In the genomic region with DNA sequence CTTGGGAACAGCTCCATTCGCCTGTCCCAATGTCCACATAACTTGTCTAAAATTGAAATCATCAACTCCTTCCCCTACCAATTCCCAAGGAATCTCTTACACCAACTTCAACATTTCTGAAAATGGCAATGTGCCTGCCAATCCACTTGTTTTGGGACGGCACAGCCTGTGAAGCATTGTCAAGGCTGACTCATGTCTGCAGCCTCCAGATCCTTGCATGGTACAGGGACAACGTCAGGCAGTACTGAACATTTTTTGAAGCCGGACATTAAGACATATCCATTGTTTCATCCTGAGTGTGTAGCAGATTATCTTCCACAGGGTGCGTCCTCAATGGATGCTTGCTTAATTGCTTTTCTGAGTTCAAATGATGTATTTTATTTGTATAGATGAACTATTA, we compare ENCODE assay signal across 19 cellular contexts.
DNase-seq lines count a peak whose midpoint lies in the region; ATAC-seq and TF ChIP-seq lines count a peak whose summit lies in the region.
"Had no signal": no experiment of that assay in that cellular context is flagged by ENCODE, and none has a peak within 500 bp of the region (broad histone marks: within the 10 kb centered on the region; RNA-seq: fewer than 3 reads in every experiment).

No MANE protein-coding gene starts in this region.

- no peaks in the 10 kb centered on the region for H3K36me3 ChIP-seq in RWPE2 (ENCODE audit: low read depth)
- no peaks in the 10 kb centered on the region for H3K36me3 ChIP-seq in vagina

- no peak for TF ChIP-seq POLR2A in vagina (IDR thresholded peaks at IDR 0.05)

- intact Hi-C loops in activated CD4-positive, alpha-beta T cell treated with anti-CD3 and anti-CD28 coated beads, Interleukin-2, amount 10 ng/mL, durations not matched to agents 24 days and 14 days (cut with micrococcal nuclease), result no loop called here
- intact Hi-C loops in vagina (cut with DNase I), result no loop called here
- intact Hi-C loops in posterior cingulate gyrus (cut with DNase I), result no loop called here

- no peak overlapping the region for H3K4me3 ChIP-seq in RWPE2 (ENCODE audit: severe bottlenecking)
- H3K4me3 ChIP-seq in vagina, result no peak overlapping the region
- H3K4me3 ChIP-seq: GM12878, GM23248 had no signal

- no peaks in the 10 kb centered on the region for H3K27me3 ChIP-seq in RWPE2 (ENCODE audit: insufficient read depth, poor library complexity, severe bottlenecking)
- H3K27me3 ChIP-seq in vagina, result no peaks in the 10 kb centered on the region

- peak; percentile 41 for DNase-seq in activated CD4-positive, alpha-beta T cell treated with anti-CD3 and anti-CD28 coated beads, Interleukin-2, amount 10 ng/mL, durations not matched to agents 24 days and 14 days
- no peak for DNase-seq in activated CD4-positive, alpha-beta T cell treated with anti-CD3 and anti-CD28 coated beads for 48 hours
- DNase-seq in Daoy (ENCODE audit: low read depth) (peak; percentile 25), RWPE2 (ENCODE audit: low spot score) (no peak), astrocyte of the hippocampus (ENCODE audit: low read depth, low spot score) (peak; percentile 18), vagina (ENCODE audit: extremely low spot score in 2 of 2) (no peak), posterior cingulate gyrus (no peak), NOMO-1 treated with DMSO at 0.1 percent for 48 hours (lab: John Stamatoyannopoulos, UW; ENCODE audit: unreplicated experiment) (no peak)
- DNase-seq: C1 segment of cervical spinal cord; Calu3; CD4-positive, alpha-beta memory T cell; COR-L47; DMS53; DMS79 treated with DMSO at 0.1 percent for 48 hours; GM23248; H7; HCEC 1CT had no signal

- H3K9me3 Mint-ChIP-seq in activated CD4-positive, alpha-beta T cell treated with anti-CD3 and anti-CD28 coated beads, Interleukin-2, amount 10 ng/mL, durations not matched to agents 24 days and 14 days, result peaks cover 18% of the 10 kb centered on the region

- TF ChIP-seq CTCF in RWPE2 (IDR thresholded peaks at IDR 0.05; ENCODE audit: poor library complexity, severe bottlenecking) (no peak), vagina (IDR thresholded peaks at IDR 0.05) (no peak)

- H3K4me1 Mint-ChIP-seq in activated CD4-positive, alpha-beta T cell treated with anti-CD3 and anti-CD28 coated beads, Interleukin-2, amount 10 ng/mL, durations not matched to agents 24 days and 14 days, result no peaks in the 10 kb centered on the region
- H3K4me1 Mint-ChIP-seq: CD4-positive, alpha-beta memory T cell had no signal

- H3K27me3 Mint-ChIP-seq in activated CD4-positive, alpha-beta T cell treated with anti-CD3 and anti-CD28 coated beads, Interleukin-2, amount 10 ng/mL, durations not matched to agents 24 days and 14 days, result no peaks in the 10 kb centered on the region
- H3K27me3 Mint-ChIP-seq: CD4-positive, alpha-beta memory T cell had no signal

- ATAC-seq in RWPE2 (ENCODE audit: low read depth), result peak; percentile 71
- ATAC-seq: GM12878 had no signal

- no peaks in the 10 kb centered on the region for H3K36me3 Mint-ChIP-seq in activated CD4-positive, alpha-beta T cell treated with anti-CD3 and anti-CD28 coated beads, Interleukin-2, amount 10 ng/mL, durations not matched to agents 24 days and 14 days (ENCODE audit: low read depth)
- H3K36me3 Mint-ChIP-seq: CD4-positive, alpha-beta memory T cell had no signal

- no peak overlapping the region for H3K4me3 Mint-ChIP-seq in activated CD4-positive, alpha-beta T cell treated with anti-CD3 and anti-CD28 coated beads, Interleukin-2, amount 10 ng/mL, durations not matched to agents 24 days and 14 days
- H3K4me3 Mint-ChIP-seq: CD4-positive, alpha-beta memory T cell had no signal

- H3K27ac Mint-ChIP-seq in activated CD4-positive, alpha-beta T cell treated with anti-CD3 and anti-CD28 coated beads, Interleukin-2, amount 10 ng/mL, durations not matched to agents 24 days and 14 days, result no peak overlapping the region
- H3K27ac Mint-ChIP-seq: CD4-positive, alpha-beta memory T cell had no signal

- H3K4me1 ChIP-seq in RWPE2 (ENCODE audit: insufficient read depth, poor library complexity, severe bottlenecking), result no peaks in the 10 kb centered on the region
- H3K4me1 ChIP-seq in vagina, result no peaks in the 10 kb centered on the region

- no peak overlapping the region for H3K27ac ChIP-seq in RWPE2 (ENCODE audit: poor library complexity, severe bottlenecking)
- no peak overlapping the region for H3K27ac ChIP-seq in vagina
- H3K27ac ChIP-seq: 22Rv1, GM23248 had no signal

- H3K9me3 ChIP-seq in RWPE2 (ENCODE audit: severe bottlenecking) (no peaks in the 10 kb centered on the region), vagina (no peaks in the 10 kb centered on the region)

Comparison
In these comparisons a context has a peak if more than half of its experiments do, and no peak if none do; other contexts are left out.
1. DNase-seq: peak in activated CD4-positive, alpha-beta T cell treated with anti-CD3 and anti-CD28 coated beads, Interleukin-2, amount 10 ng/mL, durations not matched to agents 24 days and 14 days (single experiment), Daoy (single experiment) and astrocyte of the hippocampus (single experiment); none in activated CD4-positive, alpha-beta T cell treated with anti-CD3 and anti-CD28 coated beads for 48 hours (single experiment), RWPE2 (single experiment), vagina (0 of 2), posterior cingulate gyrus (0 of 10) and NOMO-1 treated with DMSO at 0.1 percent for 48 hours (single experiment).